In genomic region chr16:23607740-23608139, GRCh38 we compare ENCODE assay signal across 25 cellular contexts. TPM values are rescaled to one million over a fixed set of nuclear protein-coding genes. Genes with fewer than 3 reads are reported as not detected.
DNase-seq lines count a peak whose midpoint lies in the region; ATAC-seq and TF ChIP-seq lines count a peak whose summit lies in the region.
"Had no signal": no experiment of that assay in that cellular context is flagged by ENCODE, and none has a peak within 500 bp of the region (broad histone marks: within the 10 kb centered on the region; RNA-seq: fewer than 3 reads in every experiment).

No MANE protein-coding gene starts in this region.

- POLR2A ChIA-PET in CD8-positive, alpha-beta T cell (lab: Charles Lee), result no interaction called here

- H3K9me3 ChIP-seq in GM23248 (ENCODE audit: low read depth) (no peaks in the 10 kb centered on the region), RWPE2 (ENCODE audit: severe bottlenecking) (no peaks in the 10 kb centered on the region)
- H3K9me3 ChIP-seq in CD8-positive, alpha-beta T cell (ENCODE audit: low read length), result no peaks in the 10 kb centered on the region
- H3K9me3 ChIP-seq: gastroesophageal sphincter, tibial nerve had no signal

- H4K20me1 ChIP-seq in GM23248 (ENCODE audit: insufficient read depth), result no peaks in the 10 kb centered on the region

- H3K27me3 ChIP-seq in GM23248 (replicated peaks; ENCODE audit: insufficient read depth) (no peaks in the 10 kb centered on the region), RWPE2 (ENCODE audit: insufficient read depth, poor library complexity, severe bottlenecking) (no peaks in the 10 kb centered on the region)
- no peaks in the 10 kb centered on the region for H3K27me3 ChIP-seq in CD8-positive, alpha-beta T cell (ENCODE audit: insufficient read depth, low read length)
- H3K27me3 ChIP-seq: gastroesophageal sphincter, tibial nerve had no signal

- intact Hi-C loops in CD8-positive, alpha-beta T cell (cut with DNase I, micrococcal nuclease), result no loop called here

- no peak overlapping the region for H3K4me3 ChIP-seq in GM23248
- H3K4me3 ChIP-seq in RWPE2 (ENCODE audit: severe bottlenecking), result no peak overlapping the region
- no peak overlapping the region for H3K4me3 ChIP-seq in fibroblast of mammary gland (ENCODE audit: control insufficient read depth, low read depth, low read length)
- H3K4me3 ChIP-seq in CD8-positive, alpha-beta T cell (ENCODE audit: low read depth, low read length), result no peak overlapping the region
- H3K4me3 ChIP-seq: gastroesophageal sphincter, lung, tibial nerve had no signal

- no peaks in the 10 kb centered on the region for H3K79me2 ChIP-seq in GM23248 (ENCODE audit: insufficient read depth)

- H3K4me2 ChIP-seq in GM23248 (ENCODE audit: unreplicated experiment), result no peak overlapping the region

- CTCF ChIA-PET in CD8-positive, alpha-beta T cell (lab: Charles Lee), result no interaction called here

- WGBS in GM23248 (ENCODE audit: low coverage in 1 of 2, low lambda C conversion rate in 2 of 2, missing lambda C conversion rate in 2 of 2), 2 experiments, result 58 to 64% methylated on average over 6 of the region's 6 CpGs

- no peaks in the 10 kb centered on the region for H3F3A ChIP-seq in GM23248 (ENCODE audit: insufficient read depth)

- no peak overlapping the region for H3K4me3 Mint-ChIP-seq in nephron progenitor cell
- no peak overlapping the region for H3K4me3 Mint-ChIP-seq in CD8-positive, alpha-beta T cell
- H3K4me3 Mint-ChIP-seq in activated T-cell treated with anti-CD3 and anti-CD28 coated beads, Interleukin-2, amount 50 U/mL, for 24 hours, result no peak overlapping the region
- H3K4me3 Mint-ChIP-seq: stimulated activated naive CD8-positive, alpha-beta T cell treated with anti-CD3 and anti-CD28 coated beads, Interleukin-15, Interleukin-2, amounts not matched to agents 100 ng/mL and 50 ng/mL, for 24 hours; WTC11 had no signal

- H3K27ac Mint-ChIP-seq in nephron progenitor cell, result peak overlapping the region; percentile 93
- H3K27ac Mint-ChIP-seq in CD8-positive, alpha-beta T cell, result no peak overlapping the region
- H3K27ac Mint-ChIP-seq in activated T-cell treated with anti-CD3 and anti-CD28 coated beads, Interleukin-2, amount 50 U/mL, for 24 hours, result no peak overlapping the region
- H3K27ac Mint-ChIP-seq: stimulated activated naive CD8-positive, alpha-beta T cell treated with anti-CD3 and anti-CD28 coated beads, Interleukin-15, Interleukin-2, amounts not matched to agents 100 ng/mL and 50 ng/mL, for 24 hours; WTC11 had no signal

- no peak for TF ChIP-seq CTCF in RWPE2 (IDR thresholded peaks at IDR 0.05; ENCODE audit: poor library complexity, severe bottlenecking)
- TF ChIP-seq CTCF in fibroblast of mammary gland (conservative IDR thresholded peaks at IDR 0.05; ENCODE audit: control insufficient read depth, insufficient read depth, low read depth, low read length), result no peak
- no peak for TF ChIP-seq CTCF in nephron progenitor cell (IDR thresholded peaks at IDR 0.05)
- no peak for TF ChIP-seq CTCF in CD8-positive, alpha-beta T cell (IDR thresholded peaks at IDR 0.05)

- no peak overlapping the region for H2AFZ ChIP-seq in GM23248

- no peak for ATAC-seq in RWPE2 (ENCODE audit: low read depth)
- ATAC-seq in CD8-positive, alpha-beta T cell, result no peak
- ATAC-seq: gastroesophageal sphincter, WTC11 had no signal

- no peaks in the 10 kb centered on the region for H3K9me3 Mint-ChIP-seq in nephron progenitor cell
- no peaks in the 10 kb centered on the region for H3K9me3 Mint-ChIP-seq in CD8-positive, alpha-beta T cell
- no peaks in the 10 kb centered on the region for H3K9me3 Mint-ChIP-seq in activated T-cell treated with anti-CD3 and anti-CD28 coated beads, Interleukin-2, amount 50 U/mL, for 24 hours
- H3K9me3 Mint-ChIP-seq: stimulated activated naive CD8-positive, alpha-beta T cell treated with anti-CD3 and anti-CD28 coated beads, Interleukin-15, Interleukin-2, amounts not matched to agents 100 ng/mL and 50 ng/mL, for 24 hours; WTC11 had no signal

- H3K4me1 ChIP-seq in GM23248 (ENCODE audit: insufficient read depth) (no peaks in the 10 kb centered on the region; the same call in 1 of the 2 replicates), RWPE2 (ENCODE audit: insufficient read depth, poor library complexity, severe bottlenecking) (peaks cover 11% of the 10 kb centered on the region)
- H3K4me1 ChIP-seq in CD8-positive, alpha-beta T cell (ENCODE audit: insufficient read depth, low read length), result no peaks in the 10 kb centered on the region
- H3K4me1 ChIP-seq: gastroesophageal sphincter, tibial nerve had no signal

- DNase-seq in GM23248 (peak; percentile 58), RWPE2 (ENCODE audit: low spot score) (no peak), fibroblast of mammary gland (ENCODE audit: low read depth) (peak; percentile 19), nephron progenitor cell (no peak), NCI-H1436 treated with DMSO at 0.1 percent for 48 hours (lab: John Stamatoyannopoulos, UW) (no peak)
- no peak for DNase-seq in activated CD4-positive, alpha-beta T cell treated with anti-CD3 and anti-CD28 coated beads for 1 hour
- no peak for DNase-seq in CD8-positive, alpha-beta T cell
- DNase-seq in activated T-cell treated with anti-CD3 and anti-CD28 coated beads, Interleukin-2, amount 50 U/mL, for 24 hours, result no peak
- DNase-seq: activated CD4-positive, alpha-beta T cell treated with anti-CD3 and anti-CD28 coated beads, Interleukin-2, amount 50 U/mL, for 48 hours; activated CD8-positive, alpha-beta memory T cell treated with anti-CD3 and anti-CD28 coated beads, Interleukin-2, amount 50 U/mL, for 48 hours; AML-193; amniotic stem cell; central memory CD4-positive, alpha-beta T cell; MM.1S; NCI-H1436; NCI-H526; occipital lobe; RPMI8226; T-helper 9 cell had no signal

- H3K27ac ChIP-seq in GM23248 (peak overlapping the region; percentile 45; the same call in 1 of the 2 replicates), RWPE2 (ENCODE audit: poor library complexity, severe bottlenecking) (peak overlapping the region; percentile 44)
- no peak overlapping the region for H3K27ac ChIP-seq in CD8-positive, alpha-beta T cell (ENCODE audit: low read depth, low read length)
- H3K27ac ChIP-seq: gastroesophageal sphincter, HL-60, tibial nerve had no signal

- in situ Hi-C loops in GM23248 (cut with MboI), result no loop called here

- no peaks in the 10 kb centered on the region for H3K4me1 Mint-ChIP-seq in nephron progenitor cell
- H3K4me1 Mint-ChIP-seq in CD8-positive, alpha-beta T cell (ENCODE audit: low read depth), result no peaks in the 10 kb centered on the region
- H3K4me1 Mint-ChIP-seq in activated T-cell treated with anti-CD3 and anti-CD28 coated beads, Interleukin-2, amount 50 U/mL, for 24 hours (ENCODE audit: low read depth), result no peaks in the 10 kb centered on the region
- H3K4me1 Mint-ChIP-seq: WTC11 had no signal

- peaks cover 21% of the 10 kb centered on the region for H3K36me3 Mint-ChIP-seq in nephron progenitor cell (ENCODE audit: low read depth)
- H3K36me3 Mint-ChIP-seq in CD8-positive, alpha-beta T cell, result peaks cover 47% of the 10 kb centered on the region
- H3K36me3 Mint-ChIP-seq in activated T-cell treated with anti-CD3 and anti-CD28 coated beads, Interleukin-2, amount 50 U/mL, for 24 hours (ENCODE audit: low read depth), result peaks cover 65% of the 10 kb centered on the region

- H3K36me3 ChIP-seq in GM23248 (ENCODE audit: low read depth), result peaks cover 14% of the 10 kb centered on the region; the same call in 1 of the 2 replicates
- peaks cover 71% of the 10 kb centered on the region for H3K36me3 ChIP-seq in RWPE2 (ENCODE audit: low read depth)
- peaks cover 7% of the 10 kb centered on the region for H3K36me3 ChIP-seq in CD8-positive, alpha-beta T cell (ENCODE audit: insufficient read depth, low read length)

- no peaks in the 10 kb centered on the region for H3K9me2 ChIP-seq in GM23248 (ENCODE audit: insufficient read depth)

- H3K27me3 Mint-ChIP-seq in nephron progenitor cell (ENCODE audit: low read depth, poor library complexity), result no peaks in the 10 kb centered on the region
- H3K27me3 Mint-ChIP-seq in CD8-positive, alpha-beta T cell (ENCODE audit: low read depth), result no peaks in the 10 kb centered on the region
- no peaks in the 10 kb centered on the region for H3K27me3 Mint-ChIP-seq in activated T-cell treated with anti-CD3 and anti-CD28 coated beads, Interleukin-2, amount 50 U/mL, for 24 hours
- H3K27me3 Mint-ChIP-seq: stimulated activated naive CD8-positive, alpha-beta T cell treated with anti-CD3 and anti-CD28 coated beads, Interleukin-15, Interleukin-2, amounts not matched to agents 100 ng/mL and 50 ng/mL, for 24 hours had no signal

- no peak overlapping the region for H3K9ac ChIP-seq in GM23248

RNA-seq across cellular contexts. Expression of gene NDUFAB1, which starts 11.6 kb away (rescaled TPM):
- 78.9 and 118 TPM in 2 replicates for total RNA-seq in GM23248 (2014; rRNA removed; shearing (Covaris generic))
- polyA plus RNA-seq in GM23248 (2016; fragmentation: Nextera tagmentation; extraction: Ambion mirVana), result 234 and 235 TPM in 2 replicates
- 10 to 100 TPM; 32.3 to 36.0 TPM for total RNA-seq in CD8-positive, alpha-beta T cell

RNA-seq across cellular contexts. Expression of gene PALB2, which starts 33.4 kb away (rescaled TPM):
- total RNA-seq in GM23248 (2014; rRNA removed; shearing (Covaris generic)), result 5.4 and 15.3 TPM in 2 replicates
- 7.8 and 8.5 TPM in 2 replicates for polyA plus RNA-seq in GM23248 (2016; fragmentation: Nextera tagmentation; extraction: Ambion mirVana)
- total RNA-seq in CD8-positive, alpha-beta T cell, result 1 to 10 TPM; 5.3 to 5.6 TPM

RNA-seq across cellular contexts. Expression of gene DCTN5, which starts 33.5 kb away (rescaled TPM):
- total RNA-seq in GM23248 (2014; rRNA removed; shearing (Covaris generic)), result 38.2 and 41.9 TPM in 2 replicates
- polyA plus RNA-seq in GM23248 (2016; fragmentation: Nextera tagmentation; extraction: Ambion mirVana), result 47.6 and 49.7 TPM in 2 replicates
- 10 to 100 TPM; 53.6 to 57.1 TPM for total RNA-seq in CD8-positive, alpha-beta T cell

RNA-seq across cellular contexts. Expression of gene UBFD1, which starts 50.2 kb away (rescaled TPM):
- total RNA-seq in GM23248 (2014; rRNA removed; shearing (Covaris generic)), result 129 and 160 TPM in 2 replicates
- polyA plus RNA-seq in GM23248 (2016; fragmentation: Nextera tagmentation; extraction: Ambion mirVana), result 47.7 and 50.2 TPM in 2 replicates
- 10 to 100 TPM; 49.0 to 51.1 TPM for total RNA-seq in CD8-positive, alpha-beta T cell

RNA-seq across cellular contexts. Expression of gene EARS2, which starts 50.6 kb away (rescaled TPM):
- 23.4 and 27.1 TPM in 2 replicates for total RNA-seq in GM23248 (2014; rRNA removed; shearing (Covaris generic))
- 15.3 and 15.6 TPM in 2 replicates for polyA plus RNA-seq in GM23248 (2016; fragmentation: Nextera tagmentation; extraction: Ambion mirVana)
- 1 to 10 TPM; 7.2 to 8.8 TPM for total RNA-seq in CD8-positive, alpha-beta T cell

Comparison
In these comparisons a context has a peak if more than half of its experiments do, and no peak if none do; other contexts are left out.
1. DNase-seq: peak in GM23248 (single experiment) and fibroblast of mammary gland (single experiment); none in RWPE2 (single experiment), nephron progenitor cell (single experiment), activated CD4-positive, alpha-beta T cell treated with anti-CD3 and anti-CD28 coated beads for 1 hour (single experiment), CD8-positive, alpha-beta T cell (0 of 7), activated T-cell treated with anti-CD3 and anti-CD28 coated beads, Interleukin-2, amount 50 U/mL, for 24 hours (single experiment) and NCI-H1436 treated with DMSO at 0.1 percent for 48 hours (single experiment).